Comparison of ENCODE assay signal across 9 cellular contexts in genomic region chr14:23056257-23056955, GRCh38. TPM values are rescaled to one million over a fixed set of nuclear protein-coding genes. Genes with fewer than 3 reads are reported as not detected.
DNase-seq lines count a peak whose midpoint lies in the region; ATAC-seq, FAIRE-seq and TF ChIP-seq lines count a peak whose summit lies in the region.
"Had no signal": no experiment of that assay in that cellular context is flagged by ENCODE, and none has a peak within 500 bp of the region (broad histone marks: within the 10 kb centered on the region; RNA-seq: fewer than 3 reads in every experiment).

No MANE protein-coding gene starts in this region.

- H3K9ac ChIP-seq in SK-N-SH (peak overlapping the region; percentile 65), kidney (ENCODE audit: low read length in 2 of 2) (peak overlapping the region in 1 of 2 donors; percentile 19)

- WGBS in SK-N-SH (ENCODE audit: low lambda C conversion rate), result 3% methylated on average over 14 of the region's 14 CpGs

- TF ChIP-seq RAD21 in SK-N-SH (IDR thresholded peaks at IDR 0.05; ENCODE audit: low read length), result peak; percentile 37; the same call in 1 of the 2 replicates

- H2AFZ ChIP-seq in SK-N-SH (ENCODE audit: low read depth), result peak overlapping the region; percentile 78; the same call in 1 of the 2 replicates

- CTCF ChIA-PET in SK-N-SH (lab: Yijun Ruan, JAX), result interaction anchor here (0.8 to 33.1 kb wide), 17 partner anchors 13 to 512 kb away, joined by 3 to 1566 read pairs (median 4); partner anchors contain the start of genes AJUBA, PRMT5 and PSMB5

- TF ChIP-seq EP300 in SK-N-SH (IDR thresholded peaks at IDR 0.05; ENCODE audit: borderline replicate concordance in 1 of 2, low read depth in 1 of 2, low read length in 1 of 2), result no peak

- H3K27me3 ChIP-seq in SK-N-SH (ENCODE audit: insufficient read depth) (no peaks in the 10 kb centered on the region), brain microvascular endothelial cell (replicated peaks) (no peaks in the 10 kb centered on the region)

- peaks cover 36% of the 10 kb centered on the region for H3F3A ChIP-seq in SK-N-SH (replicated peaks; ENCODE audit: insufficient read depth)

- peak; percentile 87 for DNase-seq in SK-N-SH
- peak; percentile 47 for DNase-seq in brain microvascular endothelial cell
- DNase-seq in kidney, result peak; percentile 75
- DNase-seq in stimulated activated CD4-positive, alpha-beta T cell treated with anti-CD3 and anti-CD28 coated beads, Interleukin-2, amount 100 ng/mL, for 4 hours (ENCODE audit: low read depth), result peak; percentile 62
- no peak for DNase-seq in DMS53 (lab: John Stamatoyannopoulos, UW)
- no peak for DNase-seq in NCI-H2196 treated with DMSO at 0.1 percent for 48 hours (lab: John Stamatoyannopoulos, UW; ENCODE audit: unreplicated experiment)

- intact Hi-C loops in kidney (cut with DNase I), result loop anchor here (5.0 kb wide), 1 partner anchor 69 kb away; no protein-coding TSS in a partner anchor

- peak overlapping the region; percentile 62 to 82 for H3K4me3 ChIP-seq in SK-N-SH (ENCODE audit: low read depth in 2 of 2, low read length in 1 of 2)
- H3K4me3 ChIP-seq in brain microvascular endothelial cell (ENCODE audit: low read depth, low read length), result peak overlapping the region; percentile 56
- H3K4me3 ChIP-seq in kidney (ENCODE audit: low read length in 2 of 2), result peak overlapping the region in 1 of 2 donors; percentile 26

- H3K9me3 ChIP-seq in SK-N-SH (no peaks in the 10 kb centered on the region), kidney (ENCODE audit: control insufficient read depth in 1 of 2, low read length in 2 of 2) (no peaks in the 10 kb centered on the region)

- H3K36me3 ChIP-seq in SK-N-SH (replicated peaks in 1 of 2; ENCODE audit: control insufficient read depth in 1 of 2, insufficient read depth in 2 of 2, low read length in 1 of 2), result peaks cover 20 to 29% of the 10 kb centered on the region in 2 experiments
- H3K36me3 ChIP-seq in brain microvascular endothelial cell (replicated peaks), result peaks cover 28% of the 10 kb centered on the region
- H3K36me3 ChIP-seq in kidney (ENCODE audit: control insufficient read depth in 1 of 2, insufficient read depth in 2 of 2, low read length in 2 of 2), result peaks cover 14 to 21% of the 10 kb centered on the region in 2 donors

- TF ChIP-seq CTCF in GM12872 (IDR thresholded peaks at IDR 0.05; ENCODE audit: insufficient read depth, low read depth, low read length) (peak; percentile 92), SK-N-SH (IDR thresholded peaks at IDR 0.05) (peak; percentile 79), brain microvascular endothelial cell (IDR thresholded peaks at IDR 0.05; ENCODE audit: low read depth, low read length, missing control alignments) (peak; percentile 96), kidney (IDR thresholded peaks at IDR 0.05; ENCODE audit: borderline replicate concordance, extremely low read depth, insufficient read depth) (peak; percentile 47)

- in situ Hi-C loops in brain microvascular endothelial cell (cut with HindIII; ENCODE audit: low pct_ligation_motif_present, low sequenced_read_pairs), result no loop called here

- H3K9me2 ChIP-seq in SK-N-SH, result no peaks in the 10 kb centered on the region

- peak overlapping the region; percentile 96 for H3K4me2 ChIP-seq in SK-N-SH

- H3K4me1 ChIP-seq in SK-N-SH (ENCODE audit: control insufficient read depth in 1 of 2, insufficient read depth in 2 of 2, low read depth in 1 of 2, low read length in 1 of 2) (peaks cover 14 to 26% of the 10 kb centered on the region in 2 experiments; a peak in 3 of 4 replicates), kidney (ENCODE audit: control insufficient read depth in 1 of 2, insufficient read depth in 1 of 2, low read depth in 1 of 2, low read length in 2 of 2) (peaks cover 4 to 8% of the 10 kb centered on the region in 2 donors)

- FAIRE-seq in kidney (lab: Jason Lieb, UNC), result no peak
- FAIRE-seq: islet of Langerhans had no signal

- POLR2A ChIA-PET in SK-N-SH (lab: Yijun Ruan, JAX), result interaction anchor here (0.9 to 3.9 kb wide), 6 partner anchors 11 to 70 kb away, joined by 3 to 33 read pairs (median 7); partner anchors contain the start of gene PSMB5

- H3K79me2 ChIP-seq in SK-N-SH (ENCODE audit: insufficient read depth), result peaks cover 13% of the 10 kb centered on the region; the same call in 1 of the 2 replicates

- ATAC-seq in HG02840 (IDR thresholded peaks at IDR 0.05; ENCODE audit: low FRiP score, unreplicated experiment), result peak; percentile 41

- no peaks in the 10 kb centered on the region; the same call in 1 of the 2 replicates for H4K20me1 ChIP-seq in SK-N-SH (ENCODE audit: insufficient read depth)

- H3K27ac ChIP-seq in SK-N-SH (ENCODE audit: low read depth in 2 of 2, low read length in 1 of 2) (peak overlapping the region in 1 of 2 experiments; percentile 90; a peak in 2 of 4 replicates), brain microvascular endothelial cell (no peak overlapping the region), kidney (ENCODE audit: low read depth in 2 of 2, low read length in 2 of 2) (no peak overlapping the region)

TF ChIP-seq in SK-N-SH, 30 proteins besides CTCF, POLR2A, EP300 and RAD21:
- TF ChIP-seq MXI1 (IDR thresholded peaks at IDR 0.05; ENCODE audit: low read depth, low read length) (no peak), SMC3 (IDR thresholded peaks at IDR 0.05; ENCODE audit: low read depth, low read length) (peak; percentile 49)

RNA-seq across cellular contexts. Expression of gene CDH24, which starts 0.9 kb away (rescaled TPM):
- polyA plus RNA-seq in SK-N-SH (2012; rRNA removed), result 30.8 and 36.7 TPM in 2 replicates
- 5.2 and 9.5 TPM in 2 replicates for polyA plus RNA-seq in SK-N-SH (2012; cell fraction: cytosol; rRNA removed)
- 289 and 297 TPM in 2 replicates for polyA plus RNA-seq in SK-N-SH (2012; cell fraction: nucleus; rRNA removed)
- total RNA-seq in kidney, result 5.1 TPM
- polyA plus RNA-seq in kidney (ENCODE audit: insufficient read depth, low read depth, low replicate concordance), result 5.4 TPM

RNA-seq across cellular contexts. Expression of gene PSMB11, which starts 14.4 kb away (rescaled TPM):
- polyA plus RNA-seq in SK-N-SH (2012; rRNA removed) (not detected in 2 replicates), kidney (ENCODE audit: insufficient read depth, low read depth, low replicate concordance) (not detected)
- not detected in 2 replicates for polyA plus RNA-seq in SK-N-SH (2012; cell fraction: cytosol; rRNA removed)
- not detected in 2 replicates for polyA plus RNA-seq in SK-N-SH (2012; cell fraction: nucleus; rRNA removed)
- total RNA-seq in kidney, result not detected

RNA-seq across cellular contexts. Expression of gene PSMB5, which starts 21.7 kb away (rescaled TPM):
- polyA plus RNA-seq in SK-N-SH (2012; rRNA removed) (337 and 401 TPM in 2 replicates), kidney (ENCODE audit: insufficient read depth, low read depth, low replicate concordance) (190 TPM)
- 295 and 345 TPM in 2 replicates for polyA plus RNA-seq in SK-N-SH (2012; cell fraction: cytosol; rRNA removed)
- polyA plus RNA-seq in SK-N-SH (2012; cell fraction: nucleus; rRNA removed), result 185 and 217 TPM in 2 replicates
- 87.1 TPM for total RNA-seq in kidney

RNA-seq across cellular contexts. Expression of gene ACIN1, which starts 38.5 kb away (rescaled TPM):
- polyA plus RNA-seq in SK-N-SH (2012; rRNA removed) (159 and 195 TPM in 2 replicates), kidney (ENCODE audit: insufficient read depth, low read depth, low replicate concordance) (54.9 TPM)
- 67.5 and 71.7 TPM in 2 replicates for polyA plus RNA-seq in SK-N-SH (2012; cell fraction: cytosol; rRNA removed)
- 543 and 819 TPM in 2 replicates for polyA plus RNA-seq in SK-N-SH (2012; cell fraction: nucleus; rRNA removed)
- total RNA-seq in kidney, result 150 TPM

RNA-seq across cellular contexts. Expression of gene C14orf119, which starts 38.9 kb away (rescaled TPM):
- 55.2 and 73.3 TPM in 2 replicates for polyA plus RNA-seq in SK-N-SH (2012; rRNA removed)
- 58.8 and 59.3 TPM in 2 replicates for polyA plus RNA-seq in SK-N-SH (2012; cell fraction: cytosol; rRNA removed)
- polyA plus RNA-seq in SK-N-SH (2012; cell fraction: nucleus; rRNA removed), result 28.4 and 47.1 TPM in 2 replicates
- 42.8 TPM for total RNA-seq in kidney
- polyA plus RNA-seq in kidney (ENCODE audit: insufficient read depth, low read depth, low replicate concordance), result 56.6 TPM

Comparison
In these comparisons a context has a peak if more than half of its experiments do, and no peak if none do; other contexts are left out.
1. DNase-seq: peak in SK-N-SH (single experiment), brain microvascular endothelial cell (single experiment), kidney (single experiment) and stimulated activated CD4-positive, alpha-beta T cell treated with anti-CD3 and anti-CD28 coated beads, Interleukin-2, amount 100 ng/mL, for 4 hours (single experiment); none in DMS53 (single experiment) and NCI-H2196 treated with DMSO at 0.1 percent for 48 hours (single experiment).
2. Peak in every context shown above with its lines, with median percentiles within 50 percentile points of each other: CTCF ChIP-seq.